In the genomic region with DNA sequence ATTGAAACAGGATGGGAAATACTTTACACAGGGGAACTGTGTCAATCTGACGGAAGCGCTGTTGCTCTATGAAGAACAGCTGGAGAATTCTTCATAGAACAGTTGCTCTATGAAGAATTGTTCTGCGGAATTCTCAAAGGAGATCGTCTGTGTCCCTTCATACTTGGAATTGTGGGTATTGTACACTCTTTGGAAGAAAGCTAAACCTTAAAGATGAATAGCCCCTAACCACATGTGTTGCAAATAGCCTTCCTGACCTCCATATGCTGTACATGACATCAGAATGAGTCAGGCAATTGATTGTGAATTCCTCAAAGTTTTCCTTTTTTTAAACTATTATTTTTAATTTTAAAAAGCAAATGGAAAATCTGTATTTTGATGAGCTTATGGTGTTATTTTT, we compare ENCODE assay signal across 1 cellular context.
TF ChIP-seq lines count a peak whose summit lies in the region.

No MANE protein-coding gene starts in this region.

TF ChIP-seq in K562, 482 proteins besides CTCF, POLR2A, EP300 and RAD21 (continued from another document):
- no peak for TF ChIP-seq RREB1 (CRISPR knock-in tag; IDR thresholded peaks at IDR 0.05)
- TF ChIP-seq, protein P1, sequence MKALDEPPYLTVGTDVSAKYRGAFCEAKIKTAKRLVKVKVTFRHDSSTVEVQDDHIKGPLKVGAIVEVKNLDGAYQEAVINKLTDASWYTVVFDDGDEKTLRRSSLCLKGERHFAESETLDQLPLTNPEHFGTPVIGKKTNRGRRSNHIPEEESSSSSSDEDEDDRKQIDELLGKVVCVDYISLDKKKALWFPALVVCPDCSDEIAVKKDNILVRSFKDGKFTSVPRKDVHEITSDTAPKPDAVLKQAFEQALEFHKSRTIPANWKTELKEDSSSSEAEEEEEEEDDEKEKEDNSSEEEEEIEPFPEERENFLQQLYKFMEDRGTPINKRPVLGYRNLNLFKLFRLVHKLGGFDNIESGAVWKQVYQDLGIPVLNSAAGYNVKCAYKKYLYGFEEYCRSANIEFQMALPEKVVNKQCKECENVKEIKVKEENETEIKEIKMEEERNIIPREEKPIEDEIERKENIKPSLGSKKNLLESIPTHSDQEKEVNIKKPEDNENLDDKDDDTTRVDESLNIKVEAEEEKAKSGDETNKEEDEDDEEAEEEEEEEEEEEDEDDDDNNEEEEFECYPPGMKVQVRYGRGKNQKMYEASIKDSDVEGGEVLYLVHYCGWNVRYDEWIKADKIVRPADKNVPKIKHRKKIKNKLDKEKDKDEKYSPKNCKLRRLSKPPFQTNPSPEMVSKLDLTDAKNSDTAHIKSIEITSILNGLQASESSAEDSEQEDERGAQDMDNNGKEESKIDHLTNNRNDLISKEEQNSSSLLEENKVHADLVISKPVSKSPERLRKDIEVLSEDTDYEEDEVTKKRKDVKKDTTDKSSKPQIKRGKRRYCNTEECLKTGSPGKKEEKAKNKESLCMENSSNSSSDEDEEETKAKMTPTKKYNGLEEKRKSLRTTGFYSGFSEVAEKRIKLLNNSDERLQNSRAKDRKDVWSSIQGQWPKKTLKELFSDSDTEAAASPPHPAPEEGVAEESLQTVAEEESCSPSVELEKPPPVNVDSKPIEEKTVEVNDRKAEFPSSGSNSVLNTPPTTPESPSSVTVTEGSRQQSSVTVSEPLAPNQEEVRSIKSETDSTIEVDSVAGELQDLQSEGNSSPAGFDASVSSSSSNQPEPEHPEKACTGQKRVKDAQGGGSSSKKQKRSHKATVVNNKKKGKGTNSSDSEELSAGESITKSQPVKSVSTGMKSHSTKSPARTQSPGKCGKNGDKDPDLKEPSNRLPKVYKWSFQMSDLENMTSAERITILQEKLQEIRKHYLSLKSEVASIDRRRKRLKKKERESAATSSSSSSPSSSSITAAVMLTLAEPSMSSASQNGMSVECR (CRISPR knock-in tag; IDR thresholded peaks at IDR 0.05) = no peak
